In the genomic region with DNA sequence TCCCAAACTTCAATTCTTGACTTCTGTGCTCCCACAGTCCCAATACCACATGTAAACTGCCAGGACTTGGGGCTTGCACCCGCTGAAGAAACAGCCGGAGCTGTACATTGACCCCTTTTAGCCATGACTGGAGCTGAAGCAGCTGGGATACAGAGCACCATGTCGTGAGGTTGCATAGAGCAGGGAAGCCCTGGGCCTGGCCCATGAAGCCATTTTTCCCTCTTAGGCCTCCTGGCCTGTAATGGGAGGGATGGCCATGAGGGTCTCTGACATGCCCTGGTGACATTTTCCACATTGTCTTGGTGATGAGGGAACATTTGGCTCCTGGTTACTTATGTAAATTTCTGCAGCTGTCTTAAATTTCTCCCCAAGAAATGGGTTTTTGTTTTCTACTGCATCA, we compare ENCODE assay signal across 9 cellular contexts. TPM values are rescaled to one million over a fixed set of nuclear protein-coding genes. Genes with fewer than 3 reads are reported as not detected.
"Had no signal": no experiment of that assay in that cellular context is flagged by ENCODE, and none has a peak within 500 bp of the region (broad histone marks: within the 10 kb centered on the region; RNA-seq: fewer than 3 reads in every experiment).

No MANE protein-coding gene starts in this region.

- ATAC-seq: GM12878 had no signal

- H3K4me3 ChIP-seq: GM12878 had no signal

- DNase-seq: GDM1, GF-D8 had no signal

- FAIRE-seq: G401.6, GM12878, GM12891, GM12892, GM18507, GM19239 had no signal

RNA-seq across cellular contexts. Expression of a gene that starts 9.8 kb away (rescaled TPM):
- total RNA-seq: G401 had no signal
